ENCODE assay signal across 22 cellular contexts in genomic region chr19:51226068-51226467, GRCh38. TPM values are rescaled to one million over a fixed set of nuclear protein-coding genes. Genes with fewer than 3 reads are reported as not detected.
DNase-seq lines count a peak whose midpoint lies in the region; ATAC-seq and TF ChIP-seq lines count a peak whose summit lies in the region.
"Had no signal": no experiment of that assay in that cellular context is flagged by ENCODE, and none has a peak within 500 bp of the region (broad histone marks: within the 10 kb centered on the region; RNA-seq: fewer than 3 reads in every experiment).

No MANE protein-coding gene starts in this region.

- H3K4me1 Mint-ChIP-seq in natural killer cell treated with Interleukin-12 subunit alpha and Interleukin-12 subunit beta and Interleukin-15 and Interleukin-18, amount 100 ng/mL, for 72 hours (ENCODE audit: low read depth in 2 of 2): peaks cover 0 to 11% of the 10 kb centered on the region in 2 donors
- H3K4me1 Mint-ChIP-seq in natural killer cell: no peaks in the 10 kb centered on the region
- peaks cover 74% of the 10 kb centered on the region for H3K4me1 Mint-ChIP-seq in dendritic cell treated with granulocyte-macrophage colony-stimulating factor and Interleukin-4, amounts not matched to agents 40 ng/mL and 50 ng/mL, for 4 days (ENCODE audit: low read depth)

- peak overlapping the region; percentile 81 for H3K4me3 ChIP-seq in NB4 (ENCODE audit: low read depth, low read length)
- H3K4me3 ChIP-seq: colonic mucosa, HAP-1 had no signal

- no peak for DNase-seq in natural killer cell treated with Interleukin-12 subunit alpha and Interleukin-12 subunit beta and Interleukin-15 and Interleukin-18, amount 100 ng/mL, for 72 hours (ENCODE audit: low spot score)
- DNase-seq in natural killer cell (no peak), NB4 (ENCODE audit: low read depth) (peak; percentile 41), GM19240 (ENCODE audit: insufficient read length, low spot score) (no peak)
- DNase-seq: activated CD8-positive, alpha-beta memory T cell treated with anti-CD3 and anti-CD28 coated beads for 24 hours; activated T-cell treated with anti-CD3 and anti-CD28 coated beads, Interleukin-2, amount 50 U/mL, for 72 hours; AML-193; colonic mucosa; COR-L47; NCI-H2171; NCI-H526; small intestine; stimulated activated CD4-positive, alpha-beta T cell treated with anti-CD3 and anti-CD28 coated beads, Interleukin-2, amount 100 ng/mL, for 48 hours; trophoblast cell; WERI-Rb-1 had no signal

- no peaks in the 10 kb centered on the region for H3K36me3 Mint-ChIP-seq in natural killer cell treated with Interleukin-12 subunit alpha and Interleukin-12 subunit beta and Interleukin-15 and Interleukin-18, amount 100 ng/mL, for 72 hours
- H3K36me3 Mint-ChIP-seq in natural killer cell: no peaks in the 10 kb centered on the region
- H3K36me3 Mint-ChIP-seq in dendritic cell treated with granulocyte-macrophage colony-stimulating factor and Interleukin-4, amounts not matched to agents 40 ng/mL and 50 ng/mL, for 4 days (ENCODE audit: low read depth): peaks cover 31% of the 10 kb centered on the region

- H3K9me3 Mint-ChIP-seq in natural killer cell treated with Interleukin-12 subunit alpha and Interleukin-12 subunit beta and Interleukin-15 and Interleukin-18, amount 100 ng/mL, for 72 hours: no peaks in the 10 kb centered on the region
- no peaks in the 10 kb centered on the region for H3K9me3 Mint-ChIP-seq in natural killer cell
- no peaks in the 10 kb centered on the region for H3K9me3 Mint-ChIP-seq in dendritic cell treated with granulocyte-macrophage colony-stimulating factor and Interleukin-4, amounts not matched to agents 40 ng/mL and 50 ng/mL, for 4 days
- H3K9me3 Mint-ChIP-seq: activated T-cell treated with anti-CD3 and anti-CD28 coated beads, Interleukin-2, amount 50 U/mL, for 72 hours; stimulated activated naive CD8-positive, alpha-beta T cell treated with anti-CD3 and anti-CD28 coated beads, Interleukin-15, Interleukin-2, amounts not matched to agents 100 ng/mL and 50 ng/mL, for 24 hours had no signal

- peaks cover 22 to 53% of the 10 kb centered on the region in 2 donors for H3K27me3 Mint-ChIP-seq in natural killer cell treated with Interleukin-12 subunit alpha and Interleukin-12 subunit beta and Interleukin-15 and Interleukin-18, amount 100 ng/mL, for 72 hours
- H3K27me3 Mint-ChIP-seq in natural killer cell (ENCODE audit: low read depth in 2 of 2): peaks cover 16 to 42% of the 10 kb centered on the region in 2 donors
- no peaks in the 10 kb centered on the region for H3K27me3 Mint-ChIP-seq in dendritic cell treated with granulocyte-macrophage colony-stimulating factor and Interleukin-4, amounts not matched to agents 40 ng/mL and 50 ng/mL, for 4 days

- no peak for TF ChIP-seq POLR2A in NB4 (IDR thresholded peaks at IDR 0.05; ENCODE audit: extremely low read depth, insufficient read length)

- intact Hi-C loops in natural killer cell (cut with micrococcal nuclease): no loop called here
- intact Hi-C loops in dendritic cell treated with granulocyte-macrophage colony-stimulating factor and Interleukin-4, amounts not matched to agents 40 ng/mL and 50 ng/mL, for 4 days (cut with micrococcal nuclease): loop anchor here (2.0 kb wide), 1 partner anchor 17 kb away; no protein-coding TSS in a partner anchor

- no peak for TF ChIP-seq CTCF in natural killer cell (IDR thresholded peaks at IDR 0.05)
- no peak for TF ChIP-seq CTCF in NB4 (IDR thresholded peaks at IDR 0.05; ENCODE audit: low read depth, low read length)

- H3K27ac Mint-ChIP-seq in natural killer cell treated with Interleukin-12 subunit alpha and Interleukin-12 subunit beta and Interleukin-15 and Interleukin-18, amount 100 ng/mL, for 72 hours: no peak overlapping the region
- no peak overlapping the region for H3K27ac Mint-ChIP-seq in natural killer cell
- H3K27ac Mint-ChIP-seq in dendritic cell treated with granulocyte-macrophage colony-stimulating factor and Interleukin-4, amounts not matched to agents 40 ng/mL and 50 ng/mL, for 4 days: peak overlapping the region; percentile 86
- H3K27ac Mint-ChIP-seq: activated T-cell treated with anti-CD3 and anti-CD28 coated beads, Interleukin-2, amount 50 U/mL, for 72 hours; stimulated activated naive CD8-positive, alpha-beta T cell treated with anti-CD3 and anti-CD28 coated beads, Interleukin-15, Interleukin-2, amounts not matched to agents 100 ng/mL and 50 ng/mL, for 24 hours had no signal

- ATAC-seq in natural killer cell treated with Interleukin-12 subunit alpha and Interleukin-12 subunit beta and Interleukin-15 and Interleukin-18, amount 100 ng/mL, for 72 hours: no peak
- no peak for ATAC-seq in natural killer cell
- ATAC-seq in HG03342 (IDR thresholded peaks at IDR 0.05; ENCODE audit: unreplicated experiment): no peak
- no peak for ATAC-seq in HG02610 (IDR thresholded peaks at IDR 0.05; ENCODE audit: unreplicated experiment)
- ATAC-seq: activated T-cell treated with anti-CD3 and anti-CD28 coated beads, Interleukin-2, amount 50 U/mL, for 72 hours; left lobe of liver had no signal

- peak overlapping the region; percentile 34 for H3K4me3 Mint-ChIP-seq in natural killer cell treated with Interleukin-12 subunit alpha and Interleukin-12 subunit beta and Interleukin-15 and Interleukin-18, amount 100 ng/mL, for 72 hours
- no peak overlapping the region for H3K4me3 Mint-ChIP-seq in natural killer cell
- peak overlapping the region; percentile 82 for H3K4me3 Mint-ChIP-seq in dendritic cell treated with granulocyte-macrophage colony-stimulating factor and Interleukin-4, amounts not matched to agents 40 ng/mL and 50 ng/mL, for 4 days
- H3K4me3 Mint-ChIP-seq: stimulated activated naive CD8-positive, alpha-beta T cell treated with anti-CD3 and anti-CD28 coated beads, Interleukin-15, Interleukin-2, amounts not matched to agents 100 ng/mL and 50 ng/mL, for 24 hours had no signal

RNA-seq across cellular contexts. Expression of gene CD33, which starts 1.2 kb away (rescaled TPM):
- total RNA-seq in natural killer cell treated with Interleukin-12 subunit alpha and Interleukin-12 subunit beta and Interleukin-15 and Interleukin-18, amount 100 ng/mL, for 72 hours: 1 to 10 TPM in 1 of 2 donors, under 1 TPM in 1; 0.89 to 1.4 TPM
- total RNA-seq in natural killer cell: 1 to 10 TPM; 2.3 to 6.5 (median 6.0) TPM

RNA-seq across cellular contexts. Expression of gene SIGLECL1, which starts 24.8 kb away (rescaled TPM):
- not detected for total RNA-seq in natural killer cell treated with Interleukin-12 subunit alpha and Interleukin-12 subunit beta and Interleukin-15 and Interleukin-18, amount 100 ng/mL, for 72 hours
- total RNA-seq in natural killer cell: not detected
- total RNA-seq: activated T-cell treated with anti-CD3 and anti-CD28 coated beads, Interleukin-2, amount 50 U/mL, for 72 hours; colonic mucosa; left lobe of liver; mucosa of gallbladder had no signal
